ENCODE assay signal across 28 cellular contexts in genomic region chr3:111035896-111036295, GRCh38. TPM values are rescaled to one million over a fixed set of nuclear protein-coding genes. Genes with fewer than 3 reads are reported as not detected.
DNase-seq lines count a peak whose midpoint lies in the region; ATAC-seq and TF ChIP-seq lines count a peak whose summit lies in the region.
"Had no signal": no experiment of that assay in that cellular context is flagged by ENCODE, and none has a peak within 500 bp of the region (broad histone marks: within the 10 kb centered on the region; RNA-seq: fewer than 3 reads in every experiment).

No MANE protein-coding gene starts in this region.

- no peak overlapping the region for H2AFZ ChIP-seq in mammary epithelial cell (ENCODE audit: low read depth, low read length)
- peak overlapping the region; percentile 29 for H2AFZ ChIP-seq in osteoblast (ENCODE audit: low read length)
- H2AFZ ChIP-seq: GM23248 had no signal

- H3K79me2 ChIP-seq in mammary epithelial cell (ENCODE audit: insufficient read depth, low read length) (no peaks in the 10 kb centered on the region), osteoblast (ENCODE audit: insufficient read depth, low read length) (no peaks in the 10 kb centered on the region)

- peak in 2 of 3 experiments; percentile 3 to 45 for DNase-seq in NCI-H1417 (lab: John Stamatoyannopoulos, UW)
- no peak for DNase-seq in NCI-H1417 treated with DMSO at 0.1 percent for 48 hours (lab: John Stamatoyannopoulos, UW)
- peak; percentile 29 for DNase-seq in mammary epithelial cell
- no peak for DNase-seq in osteoblast (ENCODE audit: insufficient read length, low spot score, missing footprints)
- no peak for DNase-seq in G401 (ENCODE audit: low spot score)
- no peak for DNase-seq in NK-92 treated with Interleukin-12 subunit alpha and Interleukin-12 subunit beta, amount 100 ng/mL, for 24 hours (lab: John Stamatoyannopoulos, UW)
- no peak for DNase-seq in epidermal melanocyte (ENCODE audit: insufficient read length, low spot score)
- DNase-seq: 8988T; activated CD4-positive, alpha-beta T cell treated with anti-CD3 and anti-CD28 coated beads, Interleukin-2, amount 50 U/mL, for 4 hours; activated CD8-positive, alpha-beta memory T cell treated with anti-CD3 and anti-CD28 coated beads, Interleukin-2, amount 50 U/mL, for 4 hours; activated naive CD4-positive, alpha-beta T cell treated with anti-CD3 and anti-CD28 coated beads, Interleukin-2, amount 50 U/mL, for 16 hours; anterior cingulate cortex; caudate nucleus; CD4-positive, alpha-beta memory T cell; DMS153; GF-D8; GM23248; NCI-H1092; NCI-H1930; NCI-H345; occipital lobe; PC-3; SHP77; SW 1271; upper lobe of left lung had no signal

- H3K4me1 ChIP-seq in mammary epithelial cell (ENCODE audit: insufficient read depth, low read length) (peaks cover 4% of the 10 kb centered on the region), osteoblast (ENCODE audit: insufficient read depth, low read length) (no peaks in the 10 kb centered on the region)
- H3K4me1 ChIP-seq: upper lobe of left lung had no signal

- dilution Hi-C loops in mammary epithelial cell (cut with HindIII; ENCODE audit: low sequenced_read_pairs), result no loop called here

- BruUV-seq in mammary epithelial cell (replicated peaks; lab: Mats Ljungman, UMichigan), result no TSS peak

- H3K4me2 ChIP-seq in mammary epithelial cell (ENCODE audit: insufficient read depth, low read depth, low read length) (no peak overlapping the region), osteoblast (ENCODE audit: insufficient read depth, low read length) (no peak overlapping the region)

- TF ChIP-seq CTCF in mammary epithelial cell (conservative IDR thresholded peaks at IDR 0.05 in 1 of 2, IDR thresholded peaks at IDR 0.05 in 1 of 2; ENCODE audit: extremely low read depth in 1 of 2, insufficient read depth in 1 of 2, low read depth in 1 of 2, low read length in 2 of 2) (no peak), osteoblast (IDR thresholded peaks at IDR 0.05; ENCODE audit: extremely low read depth, low read depth, low read length) (no peak)

- no peaks in the 10 kb centered on the region for H3K27me3 ChIP-seq in mammary epithelial cell (ENCODE audit: insufficient read depth, low read length)
- H3K27me3 ChIP-seq in osteoblast (ENCODE audit: insufficient read depth, low read length), result no peaks in the 10 kb centered on the region
- H3K27me3 ChIP-seq: upper lobe of left lung had no signal

- H3K36me3 ChIP-seq in mammary epithelial cell (ENCODE audit: insufficient read depth, low read length) (no peaks in the 10 kb centered on the region), osteoblast (ENCODE audit: insufficient read depth, low read length) (no peaks in the 10 kb centered on the region)
- H3K36me3 ChIP-seq: upper lobe of left lung had no signal

- H4K20me1 ChIP-seq in mammary epithelial cell (ENCODE audit: insufficient read depth, low read length), result no peaks in the 10 kb centered on the region
- H4K20me1 ChIP-seq in osteoblast (ENCODE audit: insufficient read depth, low read length), result no peaks in the 10 kb centered on the region

- H3K4me3 ChIP-seq in mammary epithelial cell (replicated peaks in 1 of 3; ENCODE audit: insufficient read depth in 1 of 3, low read depth in 2 of 3, low read length in 3 of 3) (no peak overlapping the region), osteoblast (ENCODE audit: insufficient read depth, low read length) (no peak overlapping the region)
- H3K4me3 ChIP-seq: GM23248, upper lobe of left lung had no signal

- in situ Hi-C loops in mammary epithelial cell (cut with MboI; ENCODE audit: low sequenced_read_pairs in 2 of 2), result no loop called here
- in situ Hi-C loops in G401 (cut with HindIII; ENCODE audit: low sequenced_read_pairs), result no loop called here

- H3K27ac ChIP-seq in mammary epithelial cell (ENCODE audit: insufficient read depth, low read depth, low read length) (no peak overlapping the region), osteoblast (ENCODE audit: low read depth, low read length) (no peak overlapping the region)
- H3K27ac ChIP-seq: GM23248, HL-60, upper lobe of left lung had no signal

- ATAC-seq in HG02610 (IDR thresholded peaks at IDR 0.05; ENCODE audit: unreplicated experiment), result peak; percentile 74
- ATAC-seq: PC-3, WTC11 had no signal

- WGBS in mammary epithelial cell (ENCODE audit: low coverage, missing lambda C conversion rate), result 100% methylated on average over 1 of the region's 2 CpGs

- intact Hi-C loops in mammary epithelial cell (cut with micrococcal nuclease), result no loop called here

- no peak overlapping the region for H3K9ac ChIP-seq in mammary epithelial cell (ENCODE audit: insufficient read depth, low read length)
- H3K9ac ChIP-seq: GM23248 had no signal

- CTCF ChIA-PET in mammary epithelial cell (lab: Charles Lee; ENCODE audit: low non-redundant PET), result no interaction called here

- H3K9me3 ChIP-seq in mammary epithelial cell (replicated peaks; ENCODE audit: insufficient read depth, low read length) (no peaks in the 10 kb centered on the region), osteoblast (ENCODE audit: low read depth, low read length) (no peaks in the 10 kb centered on the region)

RNA-seq across cellular contexts. Expression of gene NECTIN3, which starts 35.7 kb away (rescaled TPM):
- total RNA-seq in mammary epithelial cell, result 10 to 100 TPM; 11.6 to 12.5 TPM
- polyA plus RNA-seq in mammary epithelial cell, result 4.8 TPM
- polyA minus RNA-seq in mammary epithelial cell, result not detected
- total RNA-seq in osteoblast, result 39.8 and 52.5 TPM in 2 replicates
- not detected in 2 replicates for total RNA-seq in G401 (2014; rRNA removed; shearing (Covaris generic))

Comparison
In these comparisons a context has a peak if more than half of its experiments do, and no peak if none do; other contexts are left out.
1. DNase-seq: peak in NCI-H1417 (2 of 3) and mammary epithelial cell (single experiment); none in NCI-H1417 treated with DMSO at 0.1 percent for 48 hours (single experiment), osteoblast (single experiment), G401 (single experiment), NK-92 treated with Interleukin-12 subunit alpha and Interleukin-12 subunit beta, amount 100 ng/mL, for 24 hours (single experiment) and epidermal melanocyte (single experiment).
2. RNA of gene NECTIN3, which starts 35.7 kb away (total RNA-seq): 39.8 to 52.5 TPM in osteoblast and 11.6 to 12.5 TPM in mammary epithelial cell; not detected in G401; every median in the first group is over 10 times any median in the second.